In genomic region chr5:10675177-10675700, GRCh38 we compare ENCODE assay signal across 22 cellular contexts.
"Had no signal": no experiment of that assay in that cellular context is flagged by ENCODE, and none has a peak within 500 bp of the region (broad histone marks: within the 10 kb centered on the region; RNA-seq: fewer than 3 reads in every experiment).

No MANE protein-coding gene starts in this region.

- H3K36me3 Mint-ChIP-seq: stimulated activated effector memory CD8-positive, alpha-beta T cell treated with anti-CD3 and anti-CD28 coated beads, Interleukin-12 subunit alpha, Interleukin-12 subunit beta, amount 100 ng/mL, for 72 hours had no signal

- H3K9me3 ChIP-seq: esophagus muscularis mucosa, gastrocnemius medialis, pancreas, testis had no signal

- H3K4me3 ChIP-seq: dorsolateral prefrontal cortex, esophagus muscularis mucosa, gastrocnemius medialis, lung, neural progenitor cell, pancreas, smooth muscle cell, testis, tibial nerve had no signal

- H3K27ac ChIP-seq: dorsolateral prefrontal cortex, esophagus muscularis mucosa, gastrocnemius medialis, neural progenitor cell, pancreas, testis, tibial nerve had no signal

- H3K4me3 Mint-ChIP-seq: central memory CD8-positive, alpha-beta T cell; naive thymus-derived CD4-positive, alpha-beta T cell; neural progenitor cell; stimulated activated effector memory CD8-positive, alpha-beta T cell treated with anti-CD3 and anti-CD28 coated beads, Interleukin-12 subunit alpha, Interleukin-12 subunit beta, amount 100 ng/mL, for 72 hours; stimulated activated naive CD8-positive, alpha-beta T cell treated with anti-CD3 and anti-CD28 coated beads, Interleukin-15, amount 100 ng/mL, for 72 hours had no signal

- H3K27ac Mint-ChIP-seq: progenitor cell of endocrine pancreas; stimulated activated naive CD8-positive, alpha-beta T cell treated with anti-CD3 and anti-CD28 coated beads, Interleukin-15, amount 100 ng/mL, for 72 hours had no signal

- H3K9me3 Mint-ChIP-seq: stimulated activated effector memory CD8-positive, alpha-beta T cell treated with anti-CD3 and anti-CD28 coated beads, Interleukin-12 subunit alpha, Interleukin-12 subunit beta, amount 100 ng/mL, for 72 hours had no signal

- DNase-seq: cortex of kidney; effector CD8-positive, alpha-beta T cell; gastrocnemius medialis; left ventricle myocardium superior; mesenchymal stem cell; naive thymus-derived CD4-positive, alpha-beta T cell; nucleus accumbens; pancreas; right cardiac atrium; stimulated activated CD4-positive, alpha-beta T cell treated with anti-CD3 and anti-CD28 coated beads, Interleukin-2, amount 100 ng/mL, for 48 hours; stimulated activated CD8-positive, alpha-beta memory T cell treated with anti-CD3 and anti-CD28 coated beads, Interleukin-4, amount 100 ng/mL, for 48 hours; stimulated activated naive CD8-positive, alpha-beta T cell treated with anti-CD3 and anti-CD28 coated beads, Interleukin-15, amount 100 ng/mL, for 72 hours; testis had no signal

- H3K27me3 ChIP-seq: dorsolateral prefrontal cortex, gastrocnemius medialis, neural progenitor cell, pancreas, testis, tibial nerve had no signal

- H3K27me3 Mint-ChIP-seq: central memory CD8-positive, alpha-beta T cell; stimulated activated naive CD8-positive, alpha-beta T cell treated with anti-CD3 and anti-CD28 coated beads, Interleukin-15, amount 100 ng/mL, for 72 hours had no signal

- H3K4me1 ChIP-seq: esophagus muscularis mucosa, gastrocnemius medialis, neural progenitor cell, testis had no signal

- H3K36me3 ChIP-seq: gastrocnemius medialis, neural progenitor cell had no signal

- ATAC-seq: gastrocnemius medialis; left ventricle myocardium superior; naive thymus-derived CD4-positive, alpha-beta T cell; stimulated activated effector memory CD8-positive, alpha-beta T cell treated with anti-CD3 and anti-CD28 coated beads, Interleukin-12 subunit alpha, Interleukin-12 subunit beta, amount 100 ng/mL, for 72 hours had no signal

- H3K4me1 Mint-ChIP-seq: central memory CD8-positive, alpha-beta T cell; neural progenitor cell; stimulated activated naive CD8-positive, alpha-beta T cell treated with anti-CD3 and anti-CD28 coated beads, Interleukin-15, amount 100 ng/mL, for 72 hours had no signal
